Comparison of ENCODE assay signal across 16 cellular contexts in genomic region chr19:36392916-36393673, GRCh38. TPM values are rescaled to one million over a fixed set of nuclear protein-coding genes. Genes with fewer than 3 reads are reported as not detected.
DNase-seq lines count a peak whose midpoint lies in the region; ATAC-seq, FAIRE-seq and TF ChIP-seq lines count a peak whose summit lies in the region.
"Had no signal": no experiment of that assay in that cellular context is flagged by ENCODE, and none has a peak within 500 bp of the region (broad histone marks: within the 10 kb centered on the region; RNA-seq: fewer than 3 reads in every experiment).

No MANE protein-coding gene starts in this region.

- CTCF ChIA-PET in OCI-LY7 (lab: Charles Lee; ENCODE audit: unreplicated experiment): no interaction called here

- H3K27ac ChIP-seq in OCI-LY7 (ENCODE audit: low read depth, low read length, poor library complexity, severe bottlenecking) (no peak overlapping the region), liver (ENCODE audit: low read depth in 1 of 2, low read length in 2 of 2) (no peak overlapping the region), skeletal muscle tissue (ENCODE audit: low read depth, low read length) (no peak overlapping the region), Peyer's patch (no peak overlapping the region), upper lobe of left lung (no peak overlapping the region)
- H3K27ac ChIP-seq: RWPE1, SJCRH30 had no signal

- H3K9me2 ChIP-seq in OCI-LY7 (ENCODE audit: insufficient read depth, low read length): no peaks in the 10 kb centered on the region

- DNase-seq in D721Med (ENCODE audit: insufficient read length, low spot score): no peak
- no peak for DNase-seq in OCI-LY7 (ENCODE audit: low spot score)
- no peak for DNase-seq in Peyer's patch
- DNase-seq in activated gamma-delta T cell (lab: John Stamatoyannopoulos, UW): no peak
- DNase-seq in T-helper 9 cell: no peak
- DNase-seq in upper lobe of left lung: no peak
- DNase-seq: DMS 273 treated with DMSO at 0.1 percent for 48 hours, H9, NCI-H1436, NCI-H2081, NCI-H526, OCI-M1 had no signal

- H3K9ac ChIP-seq in liver (ENCODE audit: low read depth in 1 of 2, low read length in 2 of 2) (no peak overlapping the region), skeletal muscle tissue (ENCODE audit: low read depth in 1 of 3, low read length in 3 of 3) (no peak overlapping the region)

- H3K9me3 ChIP-seq in OCI-LY7 (ENCODE audit: low read length): peaks cover 66% of the 10 kb centered on the region
- H3K9me3 ChIP-seq in liver (ENCODE audit: control insufficient read depth in 4 of 4, low read length in 3 of 4): peaks cover 36 to 67% (median 44%) of the 10 kb centered on the region in 4 donors
- H3K9me3 ChIP-seq in skeletal muscle tissue (ENCODE audit: control insufficient read depth in 3 of 3, low read length in 3 of 3): peaks cover 30 to 43% (median 39%) of the 10 kb centered on the region in 3 donors
- H3K9me3 ChIP-seq in Peyer's patch: peaks cover 0 to 76% (median 17%) of the 10 kb centered on the region in 4 donors
- peaks cover 49 to 92% (median 84%) of the 10 kb centered on the region in 4 donors for H3K9me3 ChIP-seq in upper lobe of left lung

- no peak for TF ChIP-seq POLR2A in Peyer's patch (IDR thresholded peaks at IDR 0.05)
- no peak for TF ChIP-seq POLR2A in upper lobe of left lung (IDR thresholded peaks at IDR 0.05)

- intact Hi-C loops in OCI-LY7 (cut with micrococcal nuclease; ENCODE audit: unreplicated experiment): no loop called here

- H3K79me2 ChIP-seq in OCI-LY7 (ENCODE audit: insufficient read depth, low read depth, low read length): no peaks in the 10 kb centered on the region

- BruUV-seq in OCI-LY7 (replicated peaks; lab: Mats Ljungman, UMichigan): TSS peak; percentile 15

- no peak for ATAC-seq in upper lobe of left lung (ENCODE audit: low FRiP score in 2 of 2)

- H3K4me2 ChIP-seq in OCI-LY7 (ENCODE audit: low read length): no peak overlapping the region

- TF ChIP-seq RAD21 in liver (IDR thresholded peaks at IDR 0.05): no peak

- H2AFZ ChIP-seq in OCI-LY7 (ENCODE audit: low read length): no peak overlapping the region

- no peaks in the 10 kb centered on the region for H3K27me3 ChIP-seq in liver (ENCODE audit: control insufficient read depth in 4 of 4, insufficient read depth in 4 of 4, low read length in 3 of 4)
- no peaks in the 10 kb centered on the region for H3K27me3 ChIP-seq in skeletal muscle tissue (ENCODE audit: control insufficient read depth in 3 of 3, insufficient read depth in 3 of 3, low read length in 3 of 3)
- no peaks in the 10 kb centered on the region for H3K27me3 ChIP-seq in Peyer's patch
- no peaks in the 10 kb centered on the region for H3K27me3 ChIP-seq in upper lobe of left lung
- H3K27me3 ChIP-seq: SJCRH30 had no signal

- H3K4me1 ChIP-seq in OCI-LY7 (ENCODE audit: insufficient read depth, low read length, poor library complexity, severe bottlenecking) (no peaks in the 10 kb centered on the region), liver (ENCODE audit: control insufficient read depth in 4 of 4, insufficient read depth in 4 of 4, low read length in 3 of 4) (no peaks in the 10 kb centered on the region), skeletal muscle tissue (ENCODE audit: control insufficient read depth in 3 of 3, insufficient read depth in 3 of 3, low read length in 3 of 3) (no peaks in the 10 kb centered on the region), Peyer's patch (no peaks in the 10 kb centered on the region), upper lobe of left lung (no peaks in the 10 kb centered on the region)
- H3K4me1 ChIP-seq: SJCRH30 had no signal

- H3K36me3 ChIP-seq in OCI-LY7 (ENCODE audit: insufficient read depth, low read length) (peaks cover 80% of the 10 kb centered on the region), liver (ENCODE audit: control insufficient read depth in 4 of 4, insufficient read depth in 3 of 4, low read depth in 1 of 4, low read length in 3 of 4) (peaks cover 2 to 23% (median 14%) of the 10 kb centered on the region in 4 donors), skeletal muscle tissue (ENCODE audit: control insufficient read depth in 3 of 3, insufficient read depth in 3 of 3, low read length in 3 of 3) (peaks cover 16 to 36% (median 28%) of the 10 kb centered on the region in 3 donors), Peyer's patch (peaks cover 0 to 28% (median 0%) of the 10 kb centered on the region in 3 donors), upper lobe of left lung (peaks cover 3 to 45% (median 34%) of the 10 kb centered on the region in 4 donors)

- 97% methylated on average over 11 of the region's 11 CpGs for WGBS in liver
- WGBS in upper lobe of left lung, 2 donors: 96 to 98% methylated on average over 11 of the region's 11 CpGs

- H4K20me1 ChIP-seq in OCI-LY7 (ENCODE audit: insufficient read depth, low read length): no peaks in the 10 kb centered on the region

- TF ChIP-seq EP300 in upper lobe of left lung (IDR thresholded peaks at IDR 0.05): no peak

- TF ChIP-seq CTCF in D721Med (IDR thresholded peaks at IDR 0.05; ENCODE audit: insufficient read depth, missing control alignments) (no peak), OCI-LY7 (conservative IDR thresholded peaks at IDR 0.05; ENCODE audit: low read length) (no peak), liver (IDR thresholded peaks at IDR 0.05; ENCODE audit: low read depth, low read length, missing input control) (no peak), Peyer's patch (IDR thresholded peaks at IDR 0.05) (no peak), upper lobe of left lung (IDR thresholded peaks at IDR 0.05) (no peak)

- POLR2A ChIA-PET in OCI-LY7 (lab: Charles Lee): no interaction called here

- peak; percentile 11 for FAIRE-seq in D721Med (lab: Jason Lieb, UNC)

- H3K4me3 ChIP-seq in OCI-LY7 (ENCODE audit: low read depth, low read length, poor library complexity, severe bottlenecking): no peak overlapping the region
- peak overlapping the region in 2 of 3 donors; percentile 47 to 77 for H3K4me3 ChIP-seq in liver (ENCODE audit: low read depth in 1 of 3, low read length in 3 of 3)
- H3K4me3 ChIP-seq in skeletal muscle tissue (ENCODE audit: low read length in 3 of 3): peak overlapping the region; percentile 1 to 34 (median 2)
- no peak overlapping the region for H3K4me3 ChIP-seq in Peyer's patch
- H3K4me3 ChIP-seq in upper lobe of left lung: no peak overlapping the region
- H3K4me3 ChIP-seq: SJCRH30 had no signal

TF ChIP-seq in liver, 16 proteins besides CTCF, POLR2A, EP300 and RAD21:
- no peak for TF ChIP-seq RXRA (IDR thresholded peaks at IDR 0.05)
- no peak for TF ChIP-seq REST (IDR thresholded peaks at IDR 0.05)

RNA-seq across cellular contexts. Expression of gene ZFP14, which starts 14.1 kb away (rescaled TPM):
- total RNA-seq in OCI-LY7 (2014; rRNA removed; shearing (Covaris generic)): 4.5 and 5.2 TPM in 2 replicates
- total RNA-seq in OCI-LY7 (2022) (6.2 and 7.9 TPM in 2 replicates), liver (1 to 10 TPM; 3.4 to 5.1 TPM), skeletal muscle tissue (6.8 TPM), Peyer's patch (10 to 100 TPM in 3 of 4 donors, 1 to 10 TPM in 1; 9.7 to 11.6 (median 11.1) TPM), upper lobe of left lung (10 to 100 TPM in 1 of 6 donors, 1 to 10 TPM in 5; 1.7 to 11.5 (median 6.1) TPM)
- 1 to 10 TPM in 1 of 2 donors, under 1 TPM in 1; 0.43 to 3.4 TPM for polyA plus RNA-seq in liver

RNA-seq across cellular contexts. Expression of gene ZFP82, which starts 25.3 kb away (rescaled TPM):
- 13.5 and 14.5 TPM in 2 replicates for total RNA-seq in OCI-LY7 (2014; rRNA removed; shearing (Covaris generic))
- 15.6 and 17.7 TPM in 2 replicates for total RNA-seq in OCI-LY7 (2022)
- 1 to 10 TPM; 1.3 to 3.1 TPM for total RNA-seq in liver
- under 1 TPM; 0.40 to 0.79 TPM for polyA plus RNA-seq in liver
- 17.7 TPM for total RNA-seq in skeletal muscle tissue
- total RNA-seq in Peyer's patch: 1 to 10 TPM; 1.0 to 9.1 (median 2.8) TPM
- total RNA-seq in upper lobe of left lung: 1 to 10 TPM in 5 of 6 donors, under 1 TPM in 1; 0.78 to 8.1 (median 4.2) TPM

Comparison
In these comparisons a context has a peak if more than half of its experiments do, and no peak if none do; other contexts are left out.
1. H3K4me3 ChIP-seq: peak in liver (2 of 3) and skeletal muscle tissue (3 of 3); none in OCI-LY7 (single experiment), Peyer's patch (0 of 4) and upper lobe of left lung (0 of 4).